8 cellular contexts compared by ENCODE assay signal in genomic region chr6:157021267-157022021, GRCh38.
A peak's percentile ranks its signal among the peaks of the same experiment; 100 is the strongest.
DNase-seq lines count a peak whose midpoint lies in the region; ATAC-seq lines count a peak whose summit lies in the region.

No MANE protein-coding gene starts in this region.

- no peaks in the 10 kb centered on the region for H3K27me3 ChIP-seq in CD4-positive, alpha-beta memory T cell (ENCODE audit: insufficient read depth, low read length)
- no peaks in the 10 kb centered on the region for H3K27me3 ChIP-seq in ectodermal cell (ENCODE audit: control insufficient read depth, insufficient read depth, low read length, poor library complexity, severe bottlenecking)

- peak overlapping the region; percentile 54 to 86 for H3K4me3 ChIP-seq in CD4-positive, alpha-beta memory T cell (ENCODE audit: low read length in 2 of 2)
- H3K4me3 ChIP-seq in ectodermal cell (ENCODE audit: insufficient read depth, low read depth, low read length) = peak overlapping the region; percentile 80

- CTCF ChIA-PET in CD4-positive, alpha-beta memory T cell (lab: Charles Lee; ENCODE audit: partially characterized antibody) = interaction anchor here (1.1 to 2.1 kb wide), 3 partner anchors 11 to 254 kb away, joined by 3 to 7 read pairs (median 4); no protein-coding TSS in a partner anchor
- CTCF ChIA-PET in activated CD8-positive, alpha-beta T cell treated with anti-CD3 and anti-CD28 coated beads, Interleukin-2, amount 10 ng/mL, durations not matched to agents 7 days and 5 days (lab: Charles Lee) = interaction anchor here (0.9 to 1.5 kb wide), 4 partner anchors 12 to 245 kb away, joined by 3 to 5 read pairs (median 4); no protein-coding TSS in a partner anchor

- peaks cover 30 to 55% (median 44%) of the 10 kb centered on the region in 4 donors for H3K4me1 Mint-ChIP-seq in CD4-positive, alpha-beta memory T cell
- peaks cover 37% of the 10 kb centered on the region for H3K4me1 Mint-ChIP-seq in activated CD8-positive, alpha-beta T cell treated with anti-CD3 and anti-CD28 coated beads, Interleukin-2, amount 10 ng/mL, durations not matched to agents 7 days and 5 days (ENCODE audit: low read depth)

- 0% methylated on average over 92 of the region's 92 CpGs for WGBS in ectodermal cell, 2 experiments

- no peaks in the 10 kb centered on the region for H3K9me3 ChIP-seq in CD4-positive, alpha-beta memory T cell (ENCODE audit: control insufficient read depth in 1 of 2, low read length in 2 of 2)
- H3K9me3 ChIP-seq in ectodermal cell (ENCODE audit: control insufficient read depth, low read length) = no peaks in the 10 kb centered on the region

- H3K27ac ChIP-seq in CD4-positive, alpha-beta memory T cell (ENCODE audit: low read depth, low read length) = peak overlapping the region; percentile 98
- H3K27ac ChIP-seq in ectodermal cell (ENCODE audit: insufficient read depth, low read depth, low read length, poor library complexity, severe bottlenecking) = peak overlapping the region; percentile 100

- no peaks in the 10 kb centered on the region for H3K9me3 Mint-ChIP-seq in CD4-positive, alpha-beta memory T cell
- no peaks in the 10 kb centered on the region for H3K9me3 Mint-ChIP-seq in activated CD8-positive, alpha-beta T cell treated with anti-CD3 and anti-CD28 coated beads, Interleukin-2, amount 10 ng/mL, durations not matched to agents 7 days and 5 days (ENCODE audit: insufficient read depth)

- no peaks in the 10 kb centered on the region for H3K27me3 Mint-ChIP-seq in CD4-positive, alpha-beta memory T cell
- H3K27me3 Mint-ChIP-seq in activated CD8-positive, alpha-beta T cell treated with anti-CD3 and anti-CD28 coated beads, Interleukin-2, amount 10 ng/mL, durations not matched to agents 7 days and 5 days (ENCODE audit: low read depth) = no peaks in the 10 kb centered on the region

- ATAC-seq in GM19351 (IDR thresholded peaks at IDR 0.05; ENCODE audit: unreplicated experiment) (peak; percentile 65), HG03469 (IDR thresholded peaks at IDR 0.05; ENCODE audit: unreplicated experiment) (peak; percentile 59)
- ATAC-seq in activated CD8-positive, alpha-beta T cell treated with anti-CD3 and anti-CD28 coated beads, Interleukin-2, amount 10 ng/mL, durations not matched to agents 7 days and 5 days = peak; percentile 87

- peak overlapping the region; percentile 97 to 100 (median 99) for H3K27ac Mint-ChIP-seq in CD4-positive, alpha-beta memory T cell
- H3K27ac Mint-ChIP-seq in activated CD8-positive, alpha-beta T cell treated with anti-CD3 and anti-CD28 coated beads, Interleukin-2, amount 10 ng/mL, durations not matched to agents 7 days and 5 days = peak overlapping the region; percentile 99

- POLR2A ChIA-PET in CD4-positive, alpha-beta memory T cell (lab: Charles Lee; ENCODE audit: partially characterized antibody) = interaction anchor here (0.6 to 3.8 kb wide), 27 partner anchors 8 to 1707 kb away, joined by 3 to 62 read pairs (median 4); partner anchors contain the start of genes ARID1B, TFB1M and ZDHHC14
- POLR2A ChIA-PET in activated CD8-positive, alpha-beta T cell treated with anti-CD3 and anti-CD28 coated beads, Interleukin-2, amount 10 ng/mL, durations not matched to agents 7 days and 5 days (lab: Charles Lee) = interaction anchor here (0.7 to 2.7 kb wide), 16 partner anchors 10 to 1706 kb away, joined by 3 to 17 read pairs (median 4); partner anchors contain the start of genes ARID1B and TMEM242

- no peaks in the 10 kb centered on the region for H3K36me3 ChIP-seq in CD4-positive, alpha-beta memory T cell (ENCODE audit: insufficient read depth, low read length)
- H3K36me3 ChIP-seq in ectodermal cell (ENCODE audit: control insufficient read depth, insufficient read depth, low read length) = no peaks in the 10 kb centered on the region

- peak overlapping the region; percentile 95 to 98 (median 96) for H3K4me3 Mint-ChIP-seq in CD4-positive, alpha-beta memory T cell
- H3K4me3 Mint-ChIP-seq in activated CD8-positive, alpha-beta T cell treated with anti-CD3 and anti-CD28 coated beads, Interleukin-2, amount 10 ng/mL, durations not matched to agents 7 days and 5 days = peak overlapping the region; percentile 93

- peaks cover 4 to 6% of the 10 kb centered on the region in 2 donors for H3K36me3 Mint-ChIP-seq in CD4-positive, alpha-beta memory T cell
- peaks cover 4% of the 10 kb centered on the region for H3K36me3 Mint-ChIP-seq in activated CD8-positive, alpha-beta T cell treated with anti-CD3 and anti-CD28 coated beads, Interleukin-2, amount 10 ng/mL, durations not matched to agents 7 days and 5 days (ENCODE audit: low read depth)

- peaks cover 31% of the 10 kb centered on the region for H3K4me1 ChIP-seq in CD4-positive, alpha-beta memory T cell (ENCODE audit: insufficient read depth, low read length)
- no peaks in the 10 kb centered on the region for H3K4me1 ChIP-seq in ectodermal cell (ENCODE audit: control insufficient read depth, insufficient read depth, low read length)

- peak; percentile 88 to 93 (median 91) for DNase-seq in CD4-positive, alpha-beta memory T cell
- peak; percentile 78 for DNase-seq in NCI-H748 treated with DMSO at 0.1 percent for 48 hours (lab: John Stamatoyannopoulos, UW)
- peak; percentile 91 for DNase-seq in activated CD8-positive, alpha-beta T cell treated with anti-CD3 and anti-CD28 coated beads, Interleukin-2, amount 10 ng/mL, durations not matched to agents 7 days and 5 days
- DNase-seq in medulla oblongata (ENCODE audit: extremely low spot score) = peak; percentile 95
- peak; percentile 71 to 84 (median 81) for DNase-seq in stimulated activated CD4-positive, alpha-beta T cell treated with anti-CD3 and anti-CD28 coated beads, TNF-alpha, amount 100 ng/mL, for 48 hours (ENCODE audit: low read depth in 3 of 3)

- intact Hi-C loops in CD4-positive, alpha-beta memory T cell (cut with micrococcal nuclease) = loop anchor here (1.0 to 2.0 kb wide), 8 partner anchors 12 to 1707 kb away; partner anchors contain the start of genes ARID1B, TFB1M and ZDHHC14

Comparison
In these comparisons a context has a peak if more than half of its experiments do, and no peak if none do; other contexts are left out.
1. Peak in every context shown above with its lines: DNase-seq, ATAC-seq, H3K4me3 ChIP-seq and H3K27ac ChIP-seq.